Comparison of ENCODE assay signal across 29 cellular contexts in the genomic region with DNA sequence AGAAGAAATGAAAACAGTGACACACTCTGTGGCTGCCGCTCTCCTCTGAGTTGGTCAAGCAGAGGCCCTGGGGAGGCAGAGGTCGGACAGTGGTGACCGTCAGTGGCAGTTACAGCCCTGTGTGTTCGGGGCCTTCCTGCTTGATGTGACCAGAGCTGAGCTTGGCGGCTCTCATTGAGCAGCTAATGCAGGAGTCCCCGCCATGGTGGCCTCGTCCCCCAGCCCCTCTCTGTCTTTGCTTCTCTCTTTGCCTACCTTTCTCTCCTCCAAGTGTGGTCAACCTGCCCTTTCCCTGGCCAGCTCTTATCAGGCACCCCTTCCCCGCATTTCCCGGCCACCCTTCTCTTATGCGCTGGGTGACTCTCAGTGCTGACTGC.
"Had no signal": no experiment of that assay in that cellular context is flagged by ENCODE, and none has a peak within 500 bp of the region (broad histone marks: within the 10 kb centered on the region; RNA-seq: fewer than 3 reads in every experiment).

No MANE protein-coding gene starts in this region.

- DNase-seq: activated B cell treated with CpG ODN at 0.5 μM for 24 hours; activated CD4-positive, alpha-beta T cell treated with anti-CD3 and anti-CD28 coated beads for 36 hours; activated CD8-positive, alpha-beta memory T cell treated with anti-CD3 and anti-CD28 coated beads, Interleukin-2, amount 10 ng/mL, durations not matched to agents 7 days and 5 days; activated CD8-positive, alpha-beta T cell treated with anti-CD3 and anti-CD28 coated beads, Interleukin-2, amount 10 ng/mL, durations not matched to agents 7 days and 5 days; activated naive CD4-positive, alpha-beta T cell treated with anti-CD3 and anti-CD28 coated beads for 36 hours; activated naive CD8-positive, alpha-beta T cell treated with anti-CD3 and anti-CD28 coated beads for 36 hours; activated T-cell treated with anti-CD3 and anti-CD28 coated beads, Interleukin-2, amount 50 U/mL, for 48 hours; adrenal gland; brain microvascular endothelial cell; cortex of kidney; effector memory CD8-positive, alpha-beta T cell; hypothalamus; immature natural killer cell; midbrain; right lobe of liver; stimulated activated CD4-positive, alpha-beta T cell treated with anti-CD3 and anti-CD28 coated beads, Interleukin-1b, Interleukin-23, amount 100 ng/mL, for 48 hours; stimulated activated CD4-positive, alpha-beta T cell treated with anti-CD3 and anti-CD28 coated beads, Interleukin-4, amount 100 ng/mL, for 4 hours; stimulated activated CD8-positive, alpha-beta memory T cell treated with anti-CD3 and anti-CD28 coated beads, Interleukin-4, amount 100 ng/mL, for 48 hours; stimulated activated naive CD8-positive, alpha-beta T cell treated with anti-CD3 and anti-CD28 coated beads, Interleukin-15, amount 100 ng/mL, for 72 hours; substantia nigra; SW 1271; T-helper 17 cell had no signal

- H3K4me3 ChIP-seq: adrenal gland, gastroesophageal sphincter, neural progenitor cell, right lobe of liver, skin epidermis, tibial nerve had no signal

- H3K9me3 Mint-ChIP-seq: activated B cell treated with CpG ODN at 0.5 μM for 24 hours; activated naive CD4-positive, alpha-beta T cell treated with anti-CD3 and anti-CD28 coated beads for 36 hours; activated naive CD8-positive, alpha-beta T cell treated with anti-CD3 and anti-CD28 coated beads for 36 hours; effector memory CD8-positive, alpha-beta T cell; immature natural killer cell; naive thymus-derived CD8-positive, alpha-beta T cell; neural progenitor cell; stimulated activated memory B cell treated with anti-CD40 and anti-IgM and Interleukin-4, amounts not matched to agents 10 μg/mL and 1 μg/mL and 100 μg/mL, for 72 hours; stimulated activated naive CD8-positive, alpha-beta T cell treated with anti-CD3 and anti-CD28 coated beads, Interleukin-15, amount 100 ng/mL, for 72 hours had no signal

- ATAC-seq: activated CD4-positive, alpha-beta T cell treated with anti-CD3 and anti-CD28 coated beads for 36 hours; activated CD8-positive, alpha-beta memory T cell treated with anti-CD3 and anti-CD28 coated beads, Interleukin-2, amount 10 ng/mL, durations not matched to agents 7 days and 5 days; activated CD8-positive, alpha-beta T cell treated with anti-CD3 and anti-CD28 coated beads, Interleukin-2, amount 10 ng/mL, durations not matched to agents 7 days and 5 days; effector memory CD8-positive, alpha-beta T cell; gastroesophageal sphincter; naive thymus-derived CD8-positive, alpha-beta T cell; stimulated activated memory B cell treated with anti-CD40 and anti-IgM and Interleukin-4, amounts not matched to agents 10 μg/mL and 1 μg/mL and 100 μg/mL, for 72 hours; stimulated activated naive CD8-positive, alpha-beta T cell treated with anti-CD3 and anti-CD28 coated beads, Interleukin-15, amount 100 ng/mL, for 72 hours; T-helper 17 cell had no signal

- H3K4me2 ChIP-seq: neural progenitor cell had no signal

- H3K4me1 ChIP-seq: adrenal gland, right lobe of liver, tibial nerve had no signal

- H3K27me3 ChIP-seq: adrenal gland, brain microvascular endothelial cell, gastroesophageal sphincter, neural progenitor cell, right lobe of liver, tibial nerve had no signal

- H3K27ac Mint-ChIP-seq: activated B cell treated with CpG ODN at 0.5 μM for 24 hours; activated CD4-positive, alpha-beta T cell treated with anti-CD3 and anti-CD28 coated beads for 36 hours; activated CD8-positive, alpha-beta memory T cell treated with anti-CD3 and anti-CD28 coated beads, Interleukin-2, amount 10 ng/mL, durations not matched to agents 7 days and 5 days; activated CD8-positive, alpha-beta T cell treated with anti-CD3 and anti-CD28 coated beads, Interleukin-2, amount 10 ng/mL, durations not matched to agents 7 days and 5 days; activated naive CD4-positive, alpha-beta T cell treated with anti-CD3 and anti-CD28 coated beads for 36 hours; activated naive CD8-positive, alpha-beta T cell treated with anti-CD3 and anti-CD28 coated beads for 36 hours; effector memory CD8-positive, alpha-beta T cell; immature natural killer cell; naive thymus-derived CD8-positive, alpha-beta T cell; neural progenitor cell; progenitor cell of endocrine pancreas; stimulated activated memory B cell treated with anti-CD40 and anti-IgM and Interleukin-4, amounts not matched to agents 10 μg/mL and 1 μg/mL and 100 μg/mL, for 72 hours; T-helper 17 cell had no signal

- H3K4me1 Mint-ChIP-seq: activated B cell treated with CpG ODN at 0.5 μM for 24 hours; activated CD4-positive, alpha-beta T cell treated with anti-CD3 and anti-CD28 coated beads for 36 hours; activated CD8-positive, alpha-beta memory T cell treated with anti-CD3 and anti-CD28 coated beads, Interleukin-2, amount 10 ng/mL, durations not matched to agents 7 days and 5 days; activated naive CD8-positive, alpha-beta T cell treated with anti-CD3 and anti-CD28 coated beads for 36 hours; immature natural killer cell; naive thymus-derived CD8-positive, alpha-beta T cell; stimulated activated memory B cell treated with anti-CD40 and anti-IgM and Interleukin-4, amounts not matched to agents 10 μg/mL and 1 μg/mL and 100 μg/mL, for 72 hours; stimulated activated naive CD8-positive, alpha-beta T cell treated with anti-CD3 and anti-CD28 coated beads, Interleukin-15, amount 100 ng/mL, for 72 hours; T-helper 17 cell had no signal

- H3K27me3 Mint-ChIP-seq: activated B cell treated with CpG ODN at 0.5 μM for 24 hours; activated CD4-positive, alpha-beta T cell treated with anti-CD3 and anti-CD28 coated beads for 36 hours; activated naive CD8-positive, alpha-beta T cell treated with anti-CD3 and anti-CD28 coated beads for 36 hours; stimulated activated naive CD8-positive, alpha-beta T cell treated with anti-CD3 and anti-CD28 coated beads, Interleukin-15, amount 100 ng/mL, for 72 hours had no signal

- H3K27ac ChIP-seq: brain microvascular endothelial cell, gastroesophageal sphincter, neural progenitor cell, right lobe of liver, skin epidermis, tibial nerve had no signal

- H2AFZ ChIP-seq: neural progenitor cell had no signal

- H3K36me3 Mint-ChIP-seq: activated CD8-positive, alpha-beta memory T cell treated with anti-CD3 and anti-CD28 coated beads, Interleukin-2, amount 10 ng/mL, durations not matched to agents 7 days and 5 days; activated naive CD8-positive, alpha-beta T cell treated with anti-CD3 and anti-CD28 coated beads for 36 hours; immature natural killer cell; naive thymus-derived CD8-positive, alpha-beta T cell; neural progenitor cell; stimulated activated memory B cell treated with anti-CD40 and anti-IgM and Interleukin-4, amounts not matched to agents 10 μg/mL and 1 μg/mL and 100 μg/mL, for 72 hours had no signal

- H3K4me3 Mint-ChIP-seq: activated B cell treated with CpG ODN at 0.5 μM for 24 hours; activated CD4-positive, alpha-beta T cell treated with anti-CD3 and anti-CD28 coated beads for 36 hours; activated CD8-positive, alpha-beta memory T cell treated with anti-CD3 and anti-CD28 coated beads, Interleukin-2, amount 10 ng/mL, durations not matched to agents 7 days and 5 days; activated CD8-positive, alpha-beta T cell treated with anti-CD3 and anti-CD28 coated beads, Interleukin-2, amount 10 ng/mL, durations not matched to agents 7 days and 5 days; activated naive CD4-positive, alpha-beta T cell treated with anti-CD3 and anti-CD28 coated beads for 36 hours; activated naive CD8-positive, alpha-beta T cell treated with anti-CD3 and anti-CD28 coated beads for 36 hours; effector memory CD8-positive, alpha-beta T cell; immature natural killer cell; naive thymus-derived CD8-positive, alpha-beta T cell; neural progenitor cell; stimulated activated memory B cell treated with anti-CD40 and anti-IgM and Interleukin-4, amounts not matched to agents 10 μg/mL and 1 μg/mL and 100 μg/mL, for 72 hours; stimulated activated naive CD8-positive, alpha-beta T cell treated with anti-CD3 and anti-CD28 coated beads, Interleukin-15, amount 100 ng/mL, for 72 hours; T-helper 17 cell had no signal

- H3K36me3 ChIP-seq: adrenal gland, brain microvascular endothelial cell, gastroesophageal sphincter, neural progenitor cell, right lobe of liver, tibial nerve had no signal
